ENCODE assay signal across 2 cellular contexts in the genomic region with DNA sequence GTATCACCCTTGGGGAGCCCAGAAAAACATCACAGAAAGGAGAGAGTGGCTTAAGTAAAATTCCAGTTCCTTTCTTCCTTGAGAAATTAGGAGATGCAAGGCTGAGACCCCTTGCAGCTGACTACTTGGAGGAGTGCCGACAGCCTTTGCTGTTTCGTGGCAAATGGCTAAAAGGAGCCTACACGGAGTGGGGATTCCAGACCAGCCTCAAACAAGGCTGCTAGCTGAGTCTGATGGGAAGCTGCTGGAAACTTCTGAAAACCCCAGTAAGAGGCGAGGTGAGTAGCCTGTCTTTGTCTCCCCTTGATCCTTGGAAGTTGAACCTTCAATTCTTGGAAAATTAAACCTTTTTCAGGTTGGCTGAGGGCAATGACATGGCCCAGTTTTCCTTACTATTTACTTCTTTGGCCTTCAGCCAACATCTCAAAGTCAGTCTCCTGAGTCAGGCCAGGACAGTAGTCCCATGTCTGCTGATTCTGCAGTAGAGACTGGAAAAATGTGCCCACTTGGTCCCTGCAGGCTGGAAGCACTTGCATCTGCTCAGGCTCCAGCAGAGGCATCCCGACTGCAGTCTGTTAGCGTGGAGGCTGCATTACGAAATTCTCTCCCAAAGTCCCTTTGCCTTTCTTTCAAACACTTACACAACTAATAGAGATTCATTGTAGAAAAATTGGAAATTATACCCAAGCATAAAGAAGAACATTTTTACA.
A peak's percentile ranks its signal among the peaks of the same experiment; 100 is the strongest.
TF ChIP-seq lines count a peak whose summit lies in the region.

No MANE protein-coding gene starts in this region.

TF ChIP-seq in H1, 55 proteins besides CTCF, POLR2A, EP300 and RAD21 (continued from another document):
- no peak for TF ChIP-seq ASH2L (IDR thresholded peaks at IDR 0.05; ENCODE audit: low read length)

TF ChIP-seq in liver, 16 proteins besides CTCF, POLR2A, EP300 and RAD21 (continued from another document):
- TF ChIP-seq, protein P1, sequence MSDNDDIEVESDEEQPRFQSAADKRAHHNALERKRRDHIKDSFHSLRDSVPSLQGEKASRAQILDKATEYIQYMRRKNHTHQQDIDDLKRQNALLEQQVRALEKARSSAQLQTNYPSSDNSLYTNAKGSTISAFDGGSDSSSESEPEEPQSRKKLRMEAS (IDR thresholded peaks at IDR 0.05): no peak
- TF ChIP-seq RXRA (IDR thresholded peaks at IDR 0.05): no peak
- peak; percentile 6 for TF ChIP-seq SP1 (IDR thresholded peaks at IDR 0.05)
